26 cellular contexts compared by ENCODE assay signal in the genomic region with DNA sequence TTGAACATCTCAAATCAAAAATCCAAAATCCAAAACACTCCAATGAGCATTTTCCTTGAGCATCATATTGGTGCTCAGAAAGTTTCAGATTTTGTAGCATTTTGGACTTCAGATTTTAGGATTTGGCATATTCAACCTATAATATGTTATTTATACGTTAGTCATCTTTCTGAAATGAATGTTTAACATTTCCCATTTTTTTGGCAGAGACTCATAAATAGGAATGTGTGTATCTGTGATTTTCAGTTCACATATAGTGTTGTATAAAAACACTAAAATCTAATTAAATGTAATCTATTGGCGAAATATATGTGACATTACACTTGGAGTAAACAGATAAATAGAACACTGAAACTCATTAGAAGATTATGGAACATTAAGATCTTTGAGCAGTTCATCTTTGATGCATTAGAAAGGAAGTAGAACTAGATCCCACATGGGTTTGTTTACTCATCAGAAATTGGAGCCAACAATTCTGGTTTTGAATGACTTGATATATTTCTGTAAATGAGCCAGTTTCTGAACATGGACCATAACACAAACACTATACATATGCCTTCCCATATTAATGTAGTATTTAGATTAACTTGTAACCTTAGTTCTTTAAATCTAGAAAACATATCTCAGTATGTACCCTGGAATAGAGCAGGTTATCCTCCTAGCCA.
DNase-seq lines count a peak whose midpoint lies in the region; ATAC-seq, FAIRE-seq and TF ChIP-seq lines count a peak whose summit lies in the region.
"Had no signal": no experiment of that assay in that cellular context is flagged by ENCODE, and none has a peak within 500 bp of the region (broad histone marks: within the 10 kb centered on the region; RNA-seq: fewer than 3 reads in every experiment).

No MANE protein-coding gene starts in this region.

- H3K36me3 ChIP-seq in ACC112 (ENCODE audit: insufficient read depth, low read length), result peaks cover 29% of the 10 kb centered on the region
- H3K36me3 ChIP-seq in RWPE2 (ENCODE audit: low read depth), result peaks cover 4% of the 10 kb centered on the region
- H3K36me3 ChIP-seq: colonic mucosa, thoracic aorta, vagina had no signal

- no peak for TF ChIP-seq CTCF in RWPE2 (IDR thresholded peaks at IDR 0.05; ENCODE audit: poor library complexity, severe bottlenecking)
- no peak for TF ChIP-seq CTCF in fibroblast of mammary gland (conservative IDR thresholded peaks at IDR 0.05; ENCODE audit: control insufficient read depth, insufficient read depth, low read depth, low read length)

- no peaks in the 10 kb centered on the region for H3K9me3 ChIP-seq in RWPE2 (ENCODE audit: severe bottlenecking)
- H3K9me3 ChIP-seq: body of pancreas, colonic mucosa, mucosa of descending colon, thoracic aorta, vagina had no signal

- H3K27me3 ChIP-seq in ACC112 (ENCODE audit: insufficient read depth, low read length), result no peaks in the 10 kb centered on the region
- H3K27me3 ChIP-seq in RWPE2 (ENCODE audit: insufficient read depth, poor library complexity, severe bottlenecking), result no peaks in the 10 kb centered on the region
- H3K27me3 ChIP-seq: body of pancreas, colonic mucosa, hepatocyte, vagina had no signal

- ATAC-seq in RWPE2 (ENCODE audit: low read depth), result no peak
- ATAC-seq in HG02678 (IDR thresholded peaks at IDR 0.05; ENCODE audit: unreplicated experiment), result no peak
- no peak for ATAC-seq in HG03159 (IDR thresholded peaks at IDR 0.05; ENCODE audit: unreplicated experiment)
- no peak for ATAC-seq in HG03457 (IDR thresholded peaks at IDR 0.05; ENCODE audit: unreplicated experiment)
- ATAC-seq in HG02981 (IDR thresholded peaks at IDR 0.05; ENCODE audit: unreplicated experiment), result no peak
- ATAC-seq: body of pancreas, mucosa of descending colon, psoas muscle had no signal

- no peak for TF ChIP-seq POLR2A in H54 (IDR thresholded peaks at IDR 0.05; ENCODE audit: low read depth, low read length)

- DNase-seq in H54 (ENCODE audit: insufficient read length, low spot score), result no peak
- no peak for DNase-seq in RWPE2 (ENCODE audit: low spot score)
- peak; percentile 70 for DNase-seq in fibroblast of mammary gland (ENCODE audit: low read depth)
- DNase-seq: activated CD4-positive, alpha-beta memory T cell treated with anti-CD3 and anti-CD28 coated beads, Interleukin-2, amount 10 ng/mL, durations not matched to agents 7 days and 5 days; activated CD4-positive, CD25-positive, alpha-beta regulatory T cell; activated effector memory CD4-positive, alpha-beta T cell treated with anti-CD3 and anti-CD28 coated beads, Interleukin-2, amount 50 U/mL, for 16 hours; body of pancreas; colonic mucosa; GDM1; left ventricle myocardium inferior; mucosa of descending colon; NCI-H1436 treated with DMSO at 0.1 percent for 48 hours; NCI-H2171; NCI-H526 treated with DMSO at 0.1 percent for 48 hours; psoas muscle; stimulated activated naive CD4-positive, alpha-beta T cell; T1000 had no signal

- H3K27ac ChIP-seq in ACC112 (ENCODE audit: low read depth, low read length) (peak overlapping the region; percentile 93), RWPE2 (ENCODE audit: poor library complexity, severe bottlenecking) (peak overlapping the region; percentile 86)
- H3K27ac ChIP-seq: body of pancreas, colonic mucosa, hepatocyte, left ventricle myocardium inferior, psoas muscle, thoracic aorta, vagina had no signal

- H2AFZ ChIP-seq in ACC112 (ENCODE audit: low read length, unreplicated experiment), result no peak overlapping the region
- H2AFZ ChIP-seq: hepatocyte had no signal

- peak; percentile 80 for FAIRE-seq in H54 (lab: Jason Lieb, UNC)

- peaks cover 17% of the 10 kb centered on the region for H3K79me2 ChIP-seq in ACC112 (ENCODE audit: control insufficient read depth, insufficient read depth, low read length, unreplicated experiment)

- H3K4me3 ChIP-seq in ACC112 (ENCODE audit: low read depth, low read length), result peak overlapping the region; percentile 37
- no peak overlapping the region for H3K4me3 ChIP-seq in RWPE2 (ENCODE audit: severe bottlenecking)
- no peak overlapping the region for H3K4me3 ChIP-seq in fibroblast of mammary gland (ENCODE audit: control insufficient read depth, low read depth, low read length)
- H3K4me3 ChIP-seq: body of pancreas, colonic mucosa, hepatocyte, left ventricle myocardium inferior, mucosa of descending colon, psoas muscle, skin epidermis, thoracic aorta, vagina had no signal

- H3K4me1 ChIP-seq in ACC112 (ENCODE audit: control insufficient read depth, insufficient read depth, low read length, unreplicated experiment) (peaks cover 38% of the 10 kb centered on the region), RWPE2 (ENCODE audit: insufficient read depth, poor library complexity, severe bottlenecking) (peaks cover 34% of the 10 kb centered on the region)
- H3K4me1 ChIP-seq: colonic mucosa had no signal
